Comparison of ENCODE assay signal across 9 cellular contexts in genomic region chr6:96923871-96924493, GRCh38. TPM values are rescaled to one million over a fixed set of nuclear protein-coding genes. Genes with fewer than 3 reads are reported as not detected.
DNase-seq lines count a peak whose midpoint lies in the region; TF ChIP-seq lines count a peak whose summit lies in the region.
"Had no signal": no experiment of that assay in that cellular context is flagged by ENCODE, and none has a peak within 500 bp of the region (broad histone marks: within the 10 kb centered on the region; RNA-seq: fewer than 3 reads in every experiment).

No MANE protein-coding gene starts in this region.

- peaks cover 5% of the 10 kb centered on the region; the same call in 1 of the 2 replicates for H3K4me1 ChIP-seq in HEK293 (ENCODE audit: control insufficient read depth, insufficient read depth, low read length)
- H3K4me1 ChIP-seq in MM.1S (ENCODE audit: low read length), result peaks cover 36% of the 10 kb centered on the region
- peaks cover 0 to 5% (median 3%) of the 10 kb centered on the region in 4 donors for H3K4me1 ChIP-seq in liver (ENCODE audit: control insufficient read depth in 4 of 4, insufficient read depth in 4 of 4, low read length in 3 of 4)
- no peaks in the 10 kb centered on the region for H3K4me1 ChIP-seq in testis

- no peaks in the 10 kb centered on the region for H3K79me2 ChIP-seq in MM.1S (ENCODE audit: low read length)

- H3K27ac ChIP-seq in HEK293 (ENCODE audit: extremely low read depth, low read depth, low read length), result peak overlapping the region; percentile 55; the same call in 1 of the 2 replicates
- H3K27ac ChIP-seq in MM.1S (ENCODE audit: low read length), result peak overlapping the region; percentile 97
- H3K27ac ChIP-seq in liver (ENCODE audit: low read depth in 1 of 2, low read length in 2 of 2), result peak overlapping the region; percentile 84 to 89
- peak overlapping the region; percentile 73 to 85 for H3K27ac ChIP-seq in testis

- H3K36me3 Mint-ChIP-seq in brain, result no peaks in the 10 kb centered on the region

- peak overlapping the region; percentile 87 to 95 (median 91) for H3K4me3 Mint-ChIP-seq in brain

- no peak for TF ChIP-seq CTCF in HEK293 (tag by site-specific recombination; IDR thresholded peaks at IDR 0.05)
- no peak for TF ChIP-seq CTCF in MM.1S (IDR thresholded peaks at IDR 0.05; ENCODE audit: low read length)
- no peak for TF ChIP-seq CTCF in brain (conservative IDR thresholded peaks at IDR 0.05)
- no peak for TF ChIP-seq CTCF in liver (IDR thresholded peaks at IDR 0.05; ENCODE audit: low read depth, low read length, missing input control)
- no peak for TF ChIP-seq CTCF in testis (IDR thresholded peaks at IDR 0.05)

- H3K9me3 ChIP-seq in HEK293 (ENCODE audit: control insufficient read depth, insufficient read depth, low read depth, low read length) (no peaks in the 10 kb centered on the region), MM.1S (replicated peaks; ENCODE audit: insufficient read depth, low read length) (no peaks in the 10 kb centered on the region), liver (ENCODE audit: control insufficient read depth in 4 of 4, low read length in 3 of 4) (no peaks in the 10 kb centered on the region), testis (no peaks in the 10 kb centered on the region)

- peak overlapping the region; percentile 68 for H3K4me2 ChIP-seq in MM.1S (ENCODE audit: low read depth, low read length)

- no peaks in the 10 kb centered on the region for H4K20me1 ChIP-seq in MM.1S (ENCODE audit: insufficient read depth, low read length)

- POLR2A ChIA-PET in HEK293 (lab: Yijun Ruan, JAX), result interaction anchor here (0.6 to 2.0 kb wide), 10 partner anchors 12 to 402 kb away, joined by 3 to 7 read pairs (median 3); partner anchors contain the start of genes MMS22L and UFL1

- H3K4me1 Mint-ChIP-seq in brain, result peaks cover 24% of the 10 kb centered on the region

- H3K36me3 ChIP-seq in HEK293 (ENCODE audit: control insufficient read depth in 2 of 2, insufficient read depth in 1 of 2, low read length in 2 of 2) (no peaks in the 10 kb centered on the region), MM.1S (replicated peaks; ENCODE audit: insufficient read depth, low read length) (no peaks in the 10 kb centered on the region), liver (ENCODE audit: control insufficient read depth in 4 of 4, insufficient read depth in 3 of 4, low read depth in 1 of 4, low read length in 3 of 4) (no peaks in the 10 kb centered on the region), testis (ENCODE audit: low read depth, missing control alignments) (no peaks in the 10 kb centered on the region)

- no peaks in the 10 kb centered on the region for H3K9me2 ChIP-seq in MM.1S (replicated peaks; ENCODE audit: insufficient read depth, low read length)

- peak overlapping the region; percentile 17 to 94 (median 77) for H3K27ac Mint-ChIP-seq in brain

- no peaks in the 10 kb centered on the region for H3K9me3 Mint-ChIP-seq in brain

- peak overlapping the region; percentile 38; the same call in 1 of the 2 replicates for H2AFZ ChIP-seq in MM.1S (ENCODE audit: low read length)

- 4% methylated on average over 34 of the region's 34 CpGs for WGBS in liver
- 6 to 17% methylated on average over 6 to 23 of the region's 34 CpGs for WGBS in testis, 2 donors

- CTCF ChIA-PET in HEK293 (lab: Yijun Ruan, JAX), result interaction anchor here (0.9 kb wide), 1 partner anchor 26 kb away, joined by 3 read pairs; no protein-coding TSS in a partner anchor

- no peak for TF ChIP-seq RAD21 in liver (IDR thresholded peaks at IDR 0.05)

- TF ChIP-seq POLR2A in testis (IDR thresholded peaks at IDR 0.05), result no peak

- H3K27me3 Mint-ChIP-seq in brain, result peaks cover 43% of the 10 kb centered on the region

- H3K27me3 ChIP-seq in MM.1S (replicated peaks; ENCODE audit: insufficient read depth, low read length) (no peaks in the 10 kb centered on the region), liver (ENCODE audit: control insufficient read depth in 4 of 4, insufficient read depth in 4 of 4, low read length in 3 of 4) (no peaks in the 10 kb centered on the region), testis (no peaks in the 10 kb centered on the region)

- intact Hi-C loops in testis (cut with DNase I; ENCODE audit: low total_unique reads), result no loop called here

- H3K9ac ChIP-seq in MM.1S (ENCODE audit: low read length), result peak overlapping the region; percentile 82
- peak overlapping the region in 1 of 2 donors; percentile 84 for H3K9ac ChIP-seq in liver (ENCODE audit: low read depth in 1 of 2, low read length in 2 of 2)

- peaks cover 38% of the 10 kb centered on the region for H3F3A ChIP-seq in MM.1S (ENCODE audit: insufficient read depth, low read length)

- peak; percentile 6 for DNase-seq in activated effector memory CD4-positive, alpha-beta T cell treated with Interleukin-2 at 50 U/mL for 16 hours
- DNase-seq in activated effector memory CD4-positive, alpha-beta T cell treated with anti-CD3 and anti-CD28 coated beads, Interleukin-2, amount 50 U/mL, for 16 hours, result no peak
- DNase-seq in MM.1S, result peak; percentile 70
- DNase-seq in testis, result no peak
- no peak for DNase-seq in medulla oblongata (ENCODE audit: extremely low spot score)

- H3K4me3 ChIP-seq in HEK293 (ENCODE audit: low read depth, low read length) (peak overlapping the region; percentile 81), MM.1S (ENCODE audit: low read length) (peak overlapping the region; percentile 62), liver (ENCODE audit: low read depth in 1 of 3, low read length in 3 of 3) (peak overlapping the region; percentile 65 to 79 (median 74)), testis (peak overlapping the region; percentile 61 to 78)

TF ChIP-seq in HEK293, 187 proteins besides CTCF, POLR2A, EP300 and RAD21 (continues in another document):
- no peak for TF ChIP-seq KLF17 (tag by site-specific recombination; IDR thresholded peaks at IDR 0.05)
- TF ChIP-seq ZNF623 (tag by site-specific recombination; IDR thresholded peaks at IDR 0.05), result no peak
- TF ChIP-seq ZNF596 (tag by site-specific recombination; IDR thresholded peaks at IDR 0.05), result 0 out of 2 replicates have a peak, but pooled peaks have one; percentile 47
- TF ChIP-seq OVOL3 (tag by site-specific recombination; IDR thresholded peaks at IDR 0.05), result no peak
- no peak for TF ChIP-seq ZNF274 (IDR thresholded peaks at IDR 0.05; ENCODE audit: low read length)
- no peak for TF ChIP-seq ZNF274 (tag by site-specific recombination; IDR thresholded peaks at IDR 0.05; ENCODE audit: borderline replicate concordance)
- TF ChIP-seq ZFP37 (tag by site-specific recombination; IDR thresholded peaks at IDR 0.05), result no peak
- TF ChIP-seq ZNF155 (tag by site-specific recombination; IDR thresholded peaks at IDR 0.05), result no peak
- no peak for TF ChIP-seq REPIN1 (tag by site-specific recombination; IDR thresholded peaks at IDR 0.05; ENCODE audit: low read depth)
- no peak for TF ChIP-seq PRDM1 (tag by site-specific recombination; IDR thresholded peaks at IDR 0.05)
- TF ChIP-seq ZNF114 (tag by site-specific recombination; IDR thresholded peaks at IDR 0.05), result no peak
- no peak for TF ChIP-seq ZFP41 (tag by site-specific recombination; IDR thresholded peaks at IDR 0.05; ENCODE audit: borderline replicate concordance)
- TF ChIP-seq ZNF335 (tag by site-specific recombination; conservative IDR thresholded peaks at IDR 0.05), result peak; percentile 1; the same call in 1 of the 2 replicates

TF ChIP-seq in liver, 16 proteins besides CTCF, POLR2A, EP300 and RAD21:
- TF ChIP-seq YY1 (IDR thresholded peaks at IDR 0.05) (no peak), ATF3 (IDR thresholded peaks at IDR 0.05) (no peak), GABPA (IDR thresholded peaks at IDR 0.05 in 1 of 2, conservative IDR thresholded peaks at IDR 0.05 in 1 of 2) (peak in 1 of 2 donors; percentile 25), TAF1 (conservative IDR thresholded peaks at IDR 0.05) (peak; percentile 73), EGR1 (IDR thresholded peaks at IDR 0.05; ENCODE audit: low read depth in 2 of 2) (peak in 1 of 2 donors; percentile 23)
TF ChIP-seq in liver: peak in this region for 3.

RNA-seq across cellular contexts. Expression of gene KLHL32, which starts 0.5 kb away (rescaled TPM):
- polyA plus RNA-seq in brain (ENCODE audit: insufficient read depth, low read depth, low replicate concordance), result 10.8 TPM
- total RNA-seq in liver, result under 1 TPM; 0.56 to 0.59 TPM
- polyA plus RNA-seq in liver, result under 1 TPM; 0.21 to 0.38 TPM
- total RNA-seq in testis, result 1 to 10 TPM; 4.6 to 8.6 TPM
- polyA plus RNA-seq in testis (ENCODE audit: insufficient read depth, low read depth, low replicate concordance), result 2.5 TPM
- total RNA-seq: LHCN-M2 had no signal

RNA-seq across cellular contexts. Expression of gene NDUFAF4, which starts 26.3 kb away (rescaled TPM):
- polyA plus RNA-seq in brain (ENCODE audit: insufficient read depth, low read depth, low replicate concordance) (19.2 TPM), liver (10 to 100 TPM; 13.7 to 62.1 TPM), testis (ENCODE audit: insufficient read depth, low read depth, low replicate concordance) (22.2 TPM)
- total RNA-seq in liver (1 to 10 TPM; 4.9 to 7.2 TPM), testis (10 to 100 TPM; 19.0 to 19.1 TPM)

Comparison
In these comparisons a context has a peak if more than half of its experiments do, and no peak if none do; other contexts are left out.
1. DNase-seq: peak in activated effector memory CD4-positive, alpha-beta T cell treated with Interleukin-2 at 50 U/mL for 16 hours (single experiment) and MM.1S (single experiment); none in activated effector memory CD4-positive, alpha-beta T cell treated with anti-CD3 and anti-CD28 coated beads, Interleukin-2, amount 50 U/mL, for 16 hours (single experiment), testis (single experiment) and medulla oblongata (single experiment).
2. Peak in every context shown above with its lines, with median percentiles within 50 percentile points of each other: H3K27ac ChIP-seq and H3K4me3 ChIP-seq.